ENCODE assay signal across 8 cellular contexts in the genomic region with DNA sequence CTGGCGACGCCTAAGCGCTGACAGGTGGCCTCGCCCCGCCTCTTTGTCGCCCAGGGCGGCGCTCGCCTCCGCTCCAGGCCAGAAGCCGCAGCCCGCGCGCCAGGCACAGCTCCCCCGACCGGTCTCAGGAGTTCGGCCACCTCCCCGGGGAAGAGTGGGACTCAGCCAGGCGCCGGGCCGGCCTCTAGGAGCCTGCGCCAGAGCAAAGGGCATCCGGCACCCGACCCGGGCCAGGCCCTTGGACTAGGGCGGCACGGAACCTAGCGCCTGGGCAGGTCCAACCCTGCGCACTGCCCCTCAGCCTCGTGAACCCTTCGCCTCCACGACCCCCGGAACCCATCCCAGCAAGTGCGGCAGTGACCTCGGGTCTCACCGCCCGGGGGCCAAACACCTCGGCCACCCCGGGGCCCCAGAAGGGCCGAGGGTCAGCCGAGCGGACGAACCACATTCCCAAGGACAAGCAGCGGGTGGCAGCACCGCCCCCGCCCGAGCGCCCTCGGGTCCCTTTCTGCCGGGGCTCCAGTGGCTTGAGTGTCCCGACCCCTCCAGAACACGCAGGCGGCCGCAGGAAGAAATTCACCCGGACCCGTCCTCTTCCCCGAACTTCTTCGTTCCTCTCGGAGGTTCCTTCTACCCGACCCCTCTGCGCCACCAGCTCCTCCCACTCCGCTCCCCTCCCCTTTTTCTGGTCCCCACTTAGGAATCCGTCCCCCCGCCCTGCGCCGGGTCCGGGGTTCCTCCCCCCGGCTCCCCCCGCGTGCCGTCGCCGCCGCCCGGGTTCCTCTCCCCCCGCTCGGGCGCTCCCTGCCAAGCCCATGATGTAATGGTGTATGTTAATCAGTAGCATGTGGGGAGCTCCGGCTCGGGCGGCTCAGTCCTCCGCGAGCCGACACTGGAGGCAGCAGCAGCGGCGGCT. TPM values are rescaled to one million over a fixed set of nuclear protein-coding genes. Genes with fewer than 3 reads are reported as not detected.
DNase-seq lines count a peak whose midpoint lies in the region; ATAC-seq and TF ChIP-seq lines count a peak whose summit lies in the region.

No MANE protein-coding gene starts in this region.

- POLR2A ChIA-PET in activated CD4-positive, alpha-beta memory T cell treated with anti-CD3 and anti-CD28 coated beads, Interleukin-2, amount 10 ng/mL, durations not matched to agents 7 days and 5 days (lab: Charles Lee), result interaction anchor here (1.0 to 4.5 kb wide), 3 partner anchors 157 to 209 kb away, joined by 4 to 60 read pairs (median 5); no protein-coding TSS in a partner anchor

- H3K27me3 ChIP-seq in lower lobe of right lung (ENCODE audit: low read depth), result no peaks in the 10 kb centered on the region

- no peaks in the 10 kb centered on the region for H3K9me3 ChIP-seq in lower lobe of right lung

- peaks cover 17% of the 10 kb centered on the region for H3K4me1 Mint-ChIP-seq in activated CD4-positive, alpha-beta memory T cell treated with anti-CD3 and anti-CD28 coated beads, Interleukin-2, amount 10 ng/mL, durations not matched to agents 7 days and 5 days

- H3K4me3 ChIP-seq in AG09309 (ENCODE audit: control insufficient read depth, low read depth, low read length), result peak overlapping the region; percentile 86
- peak overlapping the region; percentile 79 for H3K4me3 ChIP-seq in lower lobe of right lung

- H3K4me1 ChIP-seq in lower lobe of right lung, result peaks cover 36% of the 10 kb centered on the region

- peak overlapping the region; percentile 74 for H3K4me3 Mint-ChIP-seq in activated CD4-positive, alpha-beta memory T cell treated with anti-CD3 and anti-CD28 coated beads, Interleukin-2, amount 10 ng/mL, durations not matched to agents 7 days and 5 days

- H3K36me3 Mint-ChIP-seq in activated CD4-positive, alpha-beta memory T cell treated with anti-CD3 and anti-CD28 coated beads, Interleukin-2, amount 10 ng/mL, durations not matched to agents 7 days and 5 days (ENCODE audit: low read depth), result no peaks in the 10 kb centered on the region

- ATAC-seq in GM18870 (IDR thresholded peaks at IDR 0.05; ENCODE audit: unreplicated experiment) (peak; percentile 48), HG03095 (IDR thresholded peaks at IDR 0.05; ENCODE audit: unreplicated experiment) (peak; percentile 44), lower lobe of right lung (peak; percentile 85 to 92)

- DNase-seq in AG09309 (ENCODE audit: low read depth) (peak; percentile 73), NCI-H345 (lab: John Stamatoyannopoulos, UW) (peak; percentile 70), ecto neural progenitor cell (ENCODE audit: low spot score) (peak; percentile 84), lower lobe of right lung (peak; percentile 94)
- peak; percentile 77 for DNase-seq in activated CD4-positive, alpha-beta memory T cell treated with anti-CD3 and anti-CD28 coated beads, Interleukin-2, amount 10 ng/mL, durations not matched to agents 7 days and 5 days
- DNase-seq in stimulated activated CD4-positive, alpha-beta T cell treated with anti-CD3 and anti-CD28 coated beads, TNF-alpha, amount 100 ng/mL, for 1 hour (ENCODE audit: low read depth in 3 of 3, low spot score in 1 of 3), result peak; percentile 59 to 70 (median 66)

- intact Hi-C loops in lower lobe of right lung (cut with DNase I), result no loop called here

- CTCF ChIA-PET in activated CD4-positive, alpha-beta memory T cell treated with anti-CD3 and anti-CD28 coated beads, Interleukin-2, amount 10 ng/mL, durations not matched to agents 7 days and 5 days (lab: Charles Lee), result interaction anchor here (0.6 to 10.1 kb wide), 18 partner anchors 8 to 462 kb away, joined by 3 to 238 read pairs (median 5); a partner anchor contains a TSS

- TF ChIP-seq CTCF in AG09309 (IDR thresholded peaks at IDR 0.05; ENCODE audit: control insufficient read depth, insufficient read depth, low read depth, low read length, missing control alignments) (peak; percentile 15), lower lobe of right lung (IDR thresholded peaks at IDR 0.05) (peak; percentile 38)

- no peak overlapping the region for H3K27ac Mint-ChIP-seq in activated CD4-positive, alpha-beta memory T cell treated with anti-CD3 and anti-CD28 coated beads, Interleukin-2, amount 10 ng/mL, durations not matched to agents 7 days and 5 days

- H3K9me3 Mint-ChIP-seq in activated CD4-positive, alpha-beta memory T cell treated with anti-CD3 and anti-CD28 coated beads, Interleukin-2, amount 10 ng/mL, durations not matched to agents 7 days and 5 days, result no peaks in the 10 kb centered on the region

- H3K27me3 Mint-ChIP-seq in activated CD4-positive, alpha-beta memory T cell treated with anti-CD3 and anti-CD28 coated beads, Interleukin-2, amount 10 ng/mL, durations not matched to agents 7 days and 5 days, result peaks cover 47% of the 10 kb centered on the region

- H3K27ac ChIP-seq in lower lobe of right lung, result peak overlapping the region; percentile 99

- no peaks in the 10 kb centered on the region for H3K36me3 ChIP-seq in lower lobe of right lung

RNA-seq across cellular contexts. Expression of a gene that starts 1.4 kb away (rescaled TPM):
- 1 to 10 TPM; 1.0 to 1.2 TPM for total RNA-seq in activated CD4-positive, alpha-beta memory T cell treated with anti-CD3 and anti-CD28 coated beads, Interleukin-2, amount 10 ng/mL, durations not matched to agents 7 days and 5 days
- total RNA-seq in lower lobe of right lung, result 30.6 TPM

RNA-seq across cellular contexts. Expression of a gene that starts 55.8 kb away (rescaled TPM):
- total RNA-seq in activated CD4-positive, alpha-beta memory T cell treated with anti-CD3 and anti-CD28 coated beads, Interleukin-2, amount 10 ng/mL, durations not matched to agents 7 days and 5 days, result 10 to 100 TPM; 13.3 to 14.0 TPM
- 19.1 TPM for total RNA-seq in lower lobe of right lung

Comparison
In these comparisons a context has a peak if more than half of its experiments do, and no peak if none do; other contexts are left out.
1. Peak in every context shown above with its lines: DNase-seq, ATAC-seq, H3K4me3 ChIP-seq and H3K27ac ChIP-seq.
2. RNA of a gene that starts 1.4 kb away (total RNA-seq): 30.6 TPM in lower lobe of right lung (single experiment); 1.0 to 1.2 TPM in activated CD4-positive, alpha-beta memory T cell treated with anti-CD3 and anti-CD28 coated beads, Interleukin-2, amount 10 ng/mL, durations not matched to agents 7 days and 5 days; every median in the first group is over 10 times any median in the second.